In the genomic region with DNA sequence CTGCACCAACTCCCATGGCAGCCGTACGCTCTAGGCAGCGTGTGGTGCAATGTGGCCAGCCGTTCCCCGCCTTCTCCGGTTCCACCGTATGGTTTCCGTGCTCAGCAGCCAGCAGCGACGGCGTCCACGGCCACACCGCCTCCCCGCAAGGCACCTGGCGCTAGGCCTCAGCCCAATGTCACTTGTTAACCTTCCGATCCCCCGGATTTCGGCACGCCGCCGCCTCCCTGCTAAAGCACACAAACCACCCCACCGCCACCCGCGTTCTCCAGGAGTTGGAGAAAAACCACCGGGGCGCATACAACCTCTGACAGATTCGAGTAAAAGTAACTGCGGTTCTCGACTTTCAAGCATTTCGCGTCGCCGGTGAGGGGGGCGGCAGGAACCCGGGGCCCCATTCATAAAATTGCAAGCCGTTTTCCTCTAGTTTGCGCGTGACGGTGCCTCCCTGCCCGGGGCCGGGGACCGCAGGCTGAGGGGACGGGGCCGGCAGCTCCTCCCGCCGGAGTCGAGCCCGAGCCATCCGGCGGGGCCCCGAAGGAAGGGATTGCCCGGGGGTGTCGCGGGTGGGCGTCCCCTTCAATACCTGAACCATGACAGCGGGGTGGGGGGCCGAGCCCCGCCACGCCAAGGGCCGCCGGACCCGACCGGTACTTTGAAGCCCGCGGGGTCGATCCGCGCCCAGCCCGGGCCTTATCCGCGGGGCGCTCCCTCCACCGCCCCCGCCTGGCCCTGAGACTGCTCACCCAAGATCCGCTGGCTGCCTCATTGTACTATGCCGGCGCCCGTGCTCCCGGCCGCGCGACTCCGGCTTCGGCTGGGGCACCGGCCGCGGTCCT, we compare ENCODE assay signal across 8 cellular contexts. TPM values are rescaled to one million over a fixed set of nuclear protein-coding genes. Genes with fewer than 3 reads are reported as not detected.
A peak's percentile ranks its signal among the peaks of the same experiment; 100 is the strongest.
DNase-seq lines count a peak whose midpoint lies in the region; ATAC-seq lines count a peak whose summit lies in the region.

A gene with protein sequence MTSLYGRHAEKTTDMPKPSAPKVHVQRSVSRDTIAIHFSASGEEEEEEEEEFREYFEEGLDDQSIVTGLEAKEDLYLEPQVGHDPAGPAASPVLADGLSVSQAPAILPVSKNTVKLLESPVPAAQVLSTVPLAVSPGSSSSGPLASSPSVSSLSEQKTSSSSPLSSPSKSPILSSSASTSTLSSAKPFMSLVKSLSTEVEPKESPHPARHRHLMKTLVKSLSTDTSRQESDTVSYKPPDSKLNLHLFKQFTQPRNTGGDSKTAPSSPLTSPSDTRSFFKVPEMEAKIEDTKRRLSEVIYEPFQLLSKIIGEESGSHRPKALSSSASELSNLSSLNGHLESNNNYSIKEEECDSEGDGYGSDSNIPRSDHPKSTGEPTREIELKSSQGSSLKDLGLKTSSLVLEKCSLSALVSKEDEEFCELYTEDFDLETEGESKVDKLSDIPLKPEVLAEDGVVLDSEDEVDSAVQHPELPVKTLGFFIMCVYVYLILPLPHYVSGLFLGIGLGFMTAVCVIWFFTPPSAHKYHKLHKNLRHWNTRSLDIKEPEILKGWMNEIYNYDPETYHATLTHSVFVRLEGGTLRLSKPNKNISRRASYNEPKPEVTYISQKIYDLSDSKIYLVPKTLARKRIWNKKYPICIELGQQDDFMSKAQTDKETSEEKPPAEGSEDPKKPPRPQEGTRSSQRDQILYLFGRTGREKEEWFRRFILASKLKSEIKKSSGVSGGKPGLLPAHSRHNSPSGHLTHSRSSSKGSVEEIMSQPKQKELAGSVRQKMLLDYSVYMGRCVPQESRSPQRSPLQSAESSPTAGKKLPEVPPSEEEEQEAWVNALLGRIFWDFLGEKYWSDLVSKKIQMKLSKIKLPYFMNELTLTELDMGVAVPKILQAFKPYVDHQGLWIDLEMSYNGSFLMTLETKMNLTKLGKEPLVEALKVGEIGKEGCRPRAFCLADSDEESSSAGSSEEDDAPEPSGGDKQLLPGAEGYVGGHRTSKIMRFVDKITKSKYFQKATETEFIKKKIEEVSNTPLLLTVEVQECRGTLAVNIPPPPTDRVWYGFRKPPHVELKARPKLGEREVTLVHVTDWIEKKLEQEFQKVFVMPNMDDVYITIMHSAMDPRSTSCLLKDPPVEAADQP (minus strand): TSS at position 839 of the 839 bp plus-strand sequence. CDS start 49,043 bp downstream, outside the sequence.

- intact Hi-C loops in left colon (cut with DNase I, micrococcal nuclease): loop anchor here in 1 of 2 donors (10.0 kb wide), 1 partner anchor 108 kb away; no protein-coding TSS in a partner anchor

- H3K36me3 Mint-ChIP-seq in central memory CD8-positive, alpha-beta T cell (ENCODE audit: insufficient read depth): peaks cover 9% of the 10 kb centered on the region

- no peaks in the 10 kb centered on the region for H3K9me3 Mint-ChIP-seq in central memory CD8-positive, alpha-beta T cell

- H3K4me1 Mint-ChIP-seq in central memory CD8-positive, alpha-beta T cell: peaks cover 34% of the 10 kb centered on the region

- peak within 1 kb of the TSS; percentile 91 for H3K4me3 ChIP-seq in Jurkat, Clone E6-1 (ENCODE audit: low read length)

- H3K27ac Mint-ChIP-seq in central memory CD8-positive, alpha-beta T cell (ENCODE audit: low read depth): peak within 1 kb of the TSS; percentile 89

- peaks cover 16% of the 10 kb centered on the region for H3K27me3 Mint-ChIP-seq in central memory CD8-positive, alpha-beta T cell

- DNase-seq in ELF-1 (ENCODE audit: low read depth, low spot score) (peak; percentile 46), left colon (peak; percentile 63 to 78), NK-92 (lab: John Stamatoyannopoulos, UW; ENCODE audit: unreplicated experiment) (no peak)
- peak; percentile 45 for DNase-seq in Jurkat, Clone E6-1 (ENCODE audit: low read depth, low spot score)
- DNase-seq in central memory CD8-positive, alpha-beta T cell (ENCODE audit: low spot score in 2 of 2): peak; percentile 55 to 67
- peak; percentile 39 to 46 for DNase-seq in stimulated activated CD4-positive, alpha-beta T cell treated with anti-CD3 and anti-CD28 coated beads, Interleukin-2, amount 100 ng/mL, for 48 hours

- ATAC-seq in GM21528 (IDR thresholded peaks at IDR 0.05; ENCODE audit: low FRiP score, unreplicated experiment) (peak; percentile 39), left colon (peak; percentile 60)
- ATAC-seq in activated CD4-positive, CD25-positive, alpha-beta regulatory T cell treated with anti-CD3 and anti-CD28 coated beads, Interleukin-2, amount 50 U/mL, for 24 hours: peak; percentile 33 to 34
- ATAC-seq in central memory CD8-positive, alpha-beta T cell (replicated peaks; ENCODE audit: extremely low read depth, poor library complexity, severe bottlenecking): peak; percentile 61

- H3K4me3 Mint-ChIP-seq in central memory CD8-positive, alpha-beta T cell: peak within 1 kb of the TSS; percentile 90

RNA-seq across cellular contexts. Expression of the gene that starts here (rescaled TPM):
- 16.4 TPM for polyA plus RNA-seq in Jurkat, Clone E6-1 (2012; ENCODE audit: insufficient read depth, insufficient read length)
- 10 to 100 TPM; 32.9 to 36.4 TPM for total RNA-seq in left colon
